In the genomic region with DNA sequence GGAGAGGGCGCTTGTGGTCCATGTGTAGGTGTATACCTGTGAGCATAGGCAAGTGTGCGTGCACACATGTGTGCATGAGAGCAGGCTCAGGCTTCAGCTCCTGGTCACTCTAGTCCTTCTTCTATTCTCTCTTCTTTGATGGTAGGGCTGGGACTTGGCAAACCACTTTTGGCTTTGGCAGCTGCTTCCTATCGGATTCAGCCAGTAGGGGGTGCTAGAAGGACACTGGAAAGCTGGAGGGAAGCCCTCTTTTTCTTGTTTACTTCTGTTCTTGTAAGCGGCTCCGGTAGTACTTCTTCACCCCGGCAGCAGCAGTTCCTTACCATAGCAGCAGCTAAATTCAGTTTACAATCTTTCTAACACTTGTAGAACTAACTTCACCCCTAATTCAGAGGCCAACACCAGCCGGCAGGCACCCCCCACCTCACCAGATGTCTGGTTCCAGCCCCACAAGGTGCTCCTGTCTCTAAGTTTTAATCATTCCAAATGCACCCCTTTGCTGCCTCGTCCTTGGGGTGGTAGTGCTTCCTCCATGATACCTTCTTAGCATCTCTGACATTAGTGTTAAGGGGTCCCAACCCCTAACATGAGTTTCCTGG, we compare ENCODE assay signal across 9 cellular contexts. TPM values are rescaled to one million over a fixed set of nuclear protein-coding genes. Genes with fewer than 3 reads are reported as not detected.
DNase-seq lines count a peak whose midpoint lies in the region; ATAC-seq and TF ChIP-seq lines count a peak whose summit lies in the region.
"Had no signal": no experiment of that assay in that cellular context is flagged by ENCODE, and none has a peak within 500 bp of the region (broad histone marks: within the 10 kb centered on the region; RNA-seq: fewer than 3 reads in every experiment).

No MANE protein-coding gene starts in this region.

- no peak for ATAC-seq in GM21737 (IDR thresholded peaks at IDR 0.05; ENCODE audit: unreplicated experiment)
- no peak for ATAC-seq in GM21528 (IDR thresholded peaks at IDR 0.05; ENCODE audit: low FRiP score, unreplicated experiment)

- H3K4me1 Mint-ChIP-seq in immature natural killer cell, result no peaks in the 10 kb centered on the region

- POLR2A ChIA-PET in RWPE1 (lab: Yijun Ruan, JAX; ENCODE audit: low non-redundant PET), result no interaction called here

- peak; percentile 25; the same call in 1 of the 2 replicates for TF ChIP-seq CTCF in RWPE1 (conservative IDR thresholded peaks at IDR 0.05; ENCODE audit: low read depth)

- no peaks in the 10 kb centered on the region for H3K36me3 Mint-ChIP-seq in immature natural killer cell

- CTCF ChIA-PET in RWPE1 (lab: Yijun Ruan, JAX), result interaction anchor here (0.5 to 4.7 kb wide), 8 partner anchors 10 to 783 kb away, joined by 3 to 53 read pairs (median 3); no protein-coding TSS in a partner anchor

- no peak overlapping the region for H3K27ac Mint-ChIP-seq in immature natural killer cell
- H3K27ac Mint-ChIP-seq: stimulated activated naive CD8-positive, alpha-beta T cell treated with anti-CD3 and anti-CD28 coated beads, Interleukin-15, Interleukin-2, amounts not matched to agents 100 ng/mL and 50 ng/mL, for 24 hours had no signal

- no peak overlapping the region for H3K27ac ChIP-seq in RWPE1

- no peak overlapping the region for H3K4me3 Mint-ChIP-seq in immature natural killer cell
- H3K4me3 Mint-ChIP-seq: stimulated activated naive CD8-positive, alpha-beta T cell treated with anti-CD3 and anti-CD28 coated beads, Interleukin-15, Interleukin-2, amounts not matched to agents 100 ng/mL and 50 ng/mL, for 24 hours had no signal

- DNase-seq in D341Med (ENCODE audit: low spot score), result peak; percentile 70
- peak in 48 of 76 experiments; percentile 3 to 77 (median 28) for DNase-seq in HUDEP-2 (lab: John Stamatoyannopoulos, UW; ENCODE audit: unreplicated experiment in 76 of 76)
- DNase-seq in RWPE1 (ENCODE audit: low spot score), result no peak
- DNase-seq in activated naive CD4-positive, alpha-beta T cell treated with anti-CD3 and anti-CD28 coated beads, Interleukin-2, amount 50 U/mL, for 16 hours, result peak; percentile 58
- DNase-seq in immature natural killer cell, result peak; percentile 50 to 56 (median 51)
- peak; percentile 21 for DNase-seq in stimulated activated CD8-positive, alpha-beta memory T cell treated with anti-CD3 and anti-CD28 coated beads, Interleukin-12 subunit alpha, Interleukin-12 subunit beta, amount 100 ng/mL, for 4 hours (ENCODE audit: low read depth)

- no peaks in the 10 kb centered on the region for H3K9me3 Mint-ChIP-seq in immature natural killer cell
- H3K9me3 Mint-ChIP-seq: stimulated activated naive CD8-positive, alpha-beta T cell treated with anti-CD3 and anti-CD28 coated beads, Interleukin-15, Interleukin-2, amounts not matched to agents 100 ng/mL and 50 ng/mL, for 24 hours had no signal

- H3K27me3 Mint-ChIP-seq in immature natural killer cell (ENCODE audit: low read depth in 3 of 3), result peaks cover 0 to 2% (median 2%) of the 10 kb centered on the region in 3 donors
- H3K27me3 Mint-ChIP-seq: stimulated activated naive CD8-positive, alpha-beta T cell treated with anti-CD3 and anti-CD28 coated beads, Interleukin-15, Interleukin-2, amounts not matched to agents 100 ng/mL and 50 ng/mL, for 24 hours had no signal

RNA-seq across cellular contexts. Expression of gene NENF, which starts 25.1 kb away (rescaled TPM):
- 10 to 100 TPM; 25.4 to 69.9 (median 67.5) TPM for polyA plus RNA-seq in immature natural killer cell

RNA-seq across cellular contexts. Expression of gene PACC1, which starts 43.2 kb away (rescaled TPM):
- polyA plus RNA-seq in immature natural killer cell, result 10 to 100 TPM in 1 of 3 donors, 1 to 10 TPM in 2; 9.2 to 10.2 (median 9.8) TPM
